In genomic region chr16:4032768-4033167, GRCh38 we compare ENCODE assay signal across 10 cellular contexts.
DNase-seq lines count a peak whose midpoint lies in the region; ATAC-seq and TF ChIP-seq lines count a peak whose summit lies in the region.
"Had no signal": no experiment of that assay in that cellular context is flagged by ENCODE, and none has a peak within 500 bp of the region (broad histone marks: within the 10 kb centered on the region; RNA-seq: fewer than 3 reads in every experiment).

No MANE protein-coding gene starts in this region.

- peak; percentile 7 for DNase-seq in stimulated activated CD4-positive, alpha-beta T cell treated with anti-CD3 and anti-CD28 coated beads, Interleukin-1b, Interleukin-23, amount 100 ng/mL, for 48 hours
- DNase-seq in stimulated activated CD4-positive, alpha-beta T cell treated with anti-CD3 and anti-CD28 coated beads, Interleukin-4, amount 100 ng/mL, for 4 hours, result no peak
- DNase-seq in activated B cell treated with CpG ODN at 0.5 μM for 24 hours (no peak), lung (ENCODE audit: low spot score) (peak; percentile 46), aorta (peak; percentile 87 to 89), hippocampal formation (lab: John Stamatoyannopoulos, UW) (no peak), NCI-H2029 treated with DMSO at 0.1 percent for 48 hours (lab: John Stamatoyannopoulos, UW) (no peak)
- DNase-seq in CD4-positive, alpha-beta T cell, result no peak
- DNase-seq: DND-41, NCI-H526 treated with DMSO at 0.1 percent for 48 hours had no signal

- no peaks in the 10 kb centered on the region for H3K36me3 Mint-ChIP-seq in activated B cell treated with CpG ODN at 0.5 μM for 24 hours (ENCODE audit: low read depth)
- no peaks in the 10 kb centered on the region for H3K36me3 Mint-ChIP-seq in CD4-positive, alpha-beta T cell (ENCODE audit: low read depth)

- ATAC-seq in activated B cell treated with CpG ODN at 0.5 μM for 24 hours (ENCODE audit: low read depth), result peak; percentile 50
- ATAC-seq in lung (ENCODE audit: insufficient read depth, low FRiP score), result no peak
- ATAC-seq in aorta (ENCODE audit: low FRiP score), result peak; percentile 78
- ATAC-seq in CD4-positive, alpha-beta T cell (ENCODE audit: poor library complexity), result no peak

- CTCF ChIA-PET in activated B cell treated with CpG ODN at 0.5 μM for 24 hours (lab: Charles Lee), result no interaction called here
- CTCF ChIA-PET in CD4-positive, alpha-beta T cell (lab: Charles Lee), result no interaction called here

- intact Hi-C loops in activated B cell treated with CpG ODN at 0.5 μM for 24 hours (cut with micrococcal nuclease), result no loop called here
- intact Hi-C loops in aorta (cut with DNase I), result no loop called here
- intact Hi-C loops in CD4-positive, alpha-beta T cell (cut with DNase I, micrococcal nuclease), result no loop called here

- H3K9me3 ChIP-seq in lung (ENCODE audit: control insufficient read depth in 2 of 2, insufficient read depth in 1 of 2, low read length in 1 of 2), result no peaks in the 10 kb centered on the region
- H3K9me3 ChIP-seq in aorta (ENCODE audit: control insufficient read depth, low read length), result no peaks in the 10 kb centered on the region
- no peaks in the 10 kb centered on the region for H3K9me3 ChIP-seq in CD4-positive, alpha-beta T cell (ENCODE audit: control insufficient read depth, low read length)

- H3K4me1 ChIP-seq in lung (ENCODE audit: control insufficient read depth in 2 of 2, insufficient read depth in 2 of 2, low read length in 2 of 2) (peaks cover 5 to 6% of the 10 kb centered on the region in 2 donors), aorta (ENCODE audit: control insufficient read depth in 1 of 2, insufficient read depth in 2 of 2, low read length in 2 of 2) (no peaks in the 10 kb centered on the region)

- H3K4me1 Mint-ChIP-seq in activated B cell treated with CpG ODN at 0.5 μM for 24 hours, result peaks cover 10% of the 10 kb centered on the region
- peaks cover 19% of the 10 kb centered on the region for H3K4me1 Mint-ChIP-seq in CD4-positive, alpha-beta T cell (ENCODE audit: low read depth)

- POLR2A ChIA-PET in activated B cell treated with CpG ODN at 0.5 μM for 24 hours (lab: Charles Lee), result no interaction called here
- POLR2A ChIA-PET in CD4-positive, alpha-beta T cell (lab: Charles Lee), result no interaction called here

- no peak overlapping the region for H3K27ac Mint-ChIP-seq in activated B cell treated with CpG ODN at 0.5 μM for 24 hours
- no peak overlapping the region for H3K27ac Mint-ChIP-seq in CD4-positive, alpha-beta T cell

- peak overlapping the region; percentile 11 for H3K4me3 Mint-ChIP-seq in activated B cell treated with CpG ODN at 0.5 μM for 24 hours
- H3K4me3 Mint-ChIP-seq in CD4-positive, alpha-beta T cell, result no peak overlapping the region

- H3K27me3 Mint-ChIP-seq in activated B cell treated with CpG ODN at 0.5 μM for 24 hours, result no peaks in the 10 kb centered on the region
- H3K27me3 Mint-ChIP-seq in CD4-positive, alpha-beta T cell, result no peaks in the 10 kb centered on the region

- TF ChIP-seq CTCF in activated B cell treated with CpG ODN at 0.5 μM for 24 hours (IDR thresholded peaks at IDR 0.05), result no peak
- no peak for TF ChIP-seq CTCF in lung (IDR thresholded peaks at IDR 0.05; ENCODE audit: control extremely low read depth, extremely low read depth)
- TF ChIP-seq CTCF in CD4-positive, alpha-beta T cell (IDR thresholded peaks at IDR 0.05), result no peak

- H3K27ac ChIP-seq in lung (ENCODE audit: low read depth in 1 of 2, low read length in 1 of 2) (no peak overlapping the region), aorta (ENCODE audit: low read depth in 1 of 2, low read length in 2 of 2) (no peak overlapping the region)
- H3K27ac ChIP-seq in CD4-positive, alpha-beta T cell (ENCODE audit: low read depth, low read length), result no peak overlapping the region

- no peaks in the 10 kb centered on the region for H3K9me3 Mint-ChIP-seq in activated B cell treated with CpG ODN at 0.5 μM for 24 hours
- no peaks in the 10 kb centered on the region for H3K9me3 Mint-ChIP-seq in CD4-positive, alpha-beta T cell

- whole genome bisulfite sequencing in lung, 2 donors, result 5 to 12% methylated on average over 13 of the region's 13 CpGs
- WGBS in aorta, 2 donors, result 1 to 2% methylated on average over 13 of the region's 13 CpGs

- no peak overlapping the region for H3K4me3 ChIP-seq in lung
- no peak overlapping the region for H3K4me3 ChIP-seq in aorta (ENCODE audit: low read length in 2 of 2)

- H3K27me3 ChIP-seq in lung (ENCODE audit: control insufficient read depth, insufficient read depth), result no peaks in the 10 kb centered on the region
- no peaks in the 10 kb centered on the region for H3K27me3 ChIP-seq in aorta (ENCODE audit: control insufficient read depth in 1 of 2, insufficient read depth in 2 of 2, low read length in 1 of 2)
- no peaks in the 10 kb centered on the region for H3K27me3 ChIP-seq in CD4-positive, alpha-beta T cell (ENCODE audit: control insufficient read depth, insufficient read depth, low read length)

- peaks cover 0 to 2% of the 10 kb centered on the region in 2 donors for H3K36me3 ChIP-seq in lung (ENCODE audit: control insufficient read depth in 2 of 2, insufficient read depth in 2 of 2, low read length in 2 of 2)
- no peaks in the 10 kb centered on the region for H3K36me3 ChIP-seq in aorta (ENCODE audit: control insufficient read depth in 1 of 2, insufficient read depth in 2 of 2, low read length in 1 of 2)

Comparison
In these comparisons a context has a peak if more than half of its experiments do, and no peak if none do; other contexts are left out.
1. DNase-seq: peak in stimulated activated CD4-positive, alpha-beta T cell treated with anti-CD3 and anti-CD28 coated beads, Interleukin-1b, Interleukin-23, amount 100 ng/mL, for 48 hours (single experiment), lung (single experiment) and aorta (2 of 2); none in stimulated activated CD4-positive, alpha-beta T cell treated with anti-CD3 and anti-CD28 coated beads, Interleukin-4, amount 100 ng/mL, for 4 hours (0 of 2), activated B cell treated with CpG ODN at 0.5 μM for 24 hours (single experiment), hippocampal formation (0 of 2), NCI-H2029 treated with DMSO at 0.1 percent for 48 hours (single experiment) and CD4-positive, alpha-beta T cell (0 of 10).
2. ATAC-seq: peak in activated B cell treated with CpG ODN at 0.5 μM for 24 hours (single experiment) and aorta (single experiment); none in lung (single experiment) and CD4-positive, alpha-beta T cell (single experiment).